Comparison of ENCODE assay signal across 8 cellular contexts in genomic region chr13:98142427-98143156, GRCh38. TPM values are rescaled to one million over a fixed set of nuclear protein-coding genes. Genes with fewer than 3 reads are reported as not detected.
A peak's percentile ranks its signal among the peaks of the same experiment; 100 is the strongest.
DNase-seq lines count a peak whose midpoint lies in the region; TF ChIP-seq lines count a peak whose summit lies in the region.

FARP1 (plus strand) TSS chr13:98143094; CDS start chr13:98213243, 70,149 bp downstream.

- in situ Hi-C loops in endometrial microvascular endothelial cells (cut with HindIII; ENCODE audit: inconsistent ontology term, low pct_unique_long_range_greater_than_20kb, low sequenced_read_pairs), result loop anchor here (25.0 kb wide), 2 partner anchors 270 to 520 kb away; no protein-coding TSS in a partner anchor

- 0 to 1% (median 0%) methylated on average over 8 to 95 of the region's 95 CpGs for WGBS in stomach, 5 donors

- H3K36me3 ChIP-seq in WERI-Rb-1 (peaks cover 3% of the 10 kb centered on the region), stomach (no peaks in the 10 kb centered on the region)

- H3K4me3 ChIP-seq in HFF-Myc (replicated peaks; ENCODE audit: low read depth, low read length) (peak within 1 kb of the TSS; percentile 80), WERI-Rb-1 (ENCODE audit: low read depth, low read length) (peak within 1 kb of the TSS; percentile 94), stomach (peak within 1 kb of the TSS; percentile 79 to 91 (median 85))

- H3K27ac ChIP-seq in WERI-Rb-1 (peak within 1 kb of the TSS; percentile 80), stomach (peak within 1 kb of the TSS; percentile 79 to 96 (median 90))

- H3K4me1 ChIP-seq in stomach, result peaks cover 26 to 48% (median 39%) of the 10 kb centered on the region in 4 donors

- no peak for TF ChIP-seq POLR2A in stomach (IDR thresholded peaks at IDR 0.05)

- H3K27me3 ChIP-seq in WERI-Rb-1 (ENCODE audit: insufficient read depth, low read depth, severe bottlenecking), result no peaks in the 10 kb centered on the region
- H3K27me3 ChIP-seq in stomach, result peaks cover 0 to 26% (median 0%) of the 10 kb centered on the region in 3 donors

- H3K9me3 ChIP-seq in WERI-Rb-1 (ENCODE audit: severe bottlenecking) (no peaks in the 10 kb centered on the region), stomach (no peaks in the 10 kb centered on the region)

- intact Hi-C loops in stomach (cut with DNase I; ENCODE audit: low total_unique reads), result no loop called here

- TF ChIP-seq EP300 in stomach (IDR thresholded peaks at IDR 0.05), result no peak

- DNase-seq in activated CD4-positive, alpha-beta T cell treated with anti-CD3 and anti-CD28 coated beads for 48 hours, result peak; percentile 55
- no peak for DNase-seq in activated CD4-positive, alpha-beta T cell treated with anti-CD3 and anti-CD28 coated beads, Interleukin-2, amount 50 U/mL, for 4 hours
- DNase-seq in HFF-Myc (ENCODE audit: extremely low read depth, low read depth), result no peak
- DNase-seq in NCI-H1105 treated with DMSO at 0.1 percent for 48 hours (lab: John Stamatoyannopoulos, UW), result peak; percentile 66
- peak; percentile 93 for DNase-seq in WERI-Rb-1
- DNase-seq in medulla oblongata (ENCODE audit: extremely low spot score), result peak; percentile 72
- DNase-seq in stomach, result peak; percentile 88

- TF ChIP-seq CTCF in HFF-Myc (IDR thresholded peaks at IDR 0.05; ENCODE audit: low read depth, low read length, missing control alignments), result no peak
- TF ChIP-seq CTCF in WERI-Rb-1 (IDR thresholded peaks at IDR 0.05; ENCODE audit: low read depth, low read length), result peak; percentile 69
- peak in 3 of 7 experiments; percentile 11 to 81 (median 51) for TF ChIP-seq CTCF in stomach (IDR thresholded peaks at IDR 0.05)

RNA-seq across cellular contexts. Expression of gene FARP1, which starts in this region (rescaled TPM):
- 67.3 TPM for total RNA-seq in endometrial microvascular endothelial cells (ENCODE audit: inconsistent ontology term)
- 100 to 1,000 TPM in 3 of 5 donors, 10 to 100 TPM in 2; 58.3 to 319 (median 127) TPM for total RNA-seq in stomach
- 10 to 100 TPM; 11.6 to 24.1 (median 16.0) TPM for polyA plus RNA-seq in stomach

Comparison
In these comparisons a context has a peak if more than half of its experiments do, and no peak if none do; other contexts are left out.
1. DNase-seq: peak in activated CD4-positive, alpha-beta T cell treated with anti-CD3 and anti-CD28 coated beads for 48 hours (single experiment), NCI-H1105 treated with DMSO at 0.1 percent for 48 hours (single experiment), WERI-Rb-1 (single experiment), medulla oblongata (single experiment) and stomach (single experiment); none in activated CD4-positive, alpha-beta T cell treated with anti-CD3 and anti-CD28 coated beads, Interleukin-2, amount 50 U/mL, for 4 hours (0 of 2) and HFF-Myc (single experiment).
2. Peak in every context shown above with its lines, with median percentiles within 50 percentile points of each other: H3K4me3 ChIP-seq.